Comparison of ENCODE assay signal across 8 cellular contexts in genomic region chrX:15855562-15856256, GRCh38. TPM values are rescaled to one million over a fixed set of nuclear protein-coding genes. Genes with fewer than 3 reads are reported as not detected.
DNase-seq lines count a peak whose midpoint lies in the region; ATAC-seq, FAIRE-seq and TF ChIP-seq lines count a peak whose summit lies in the region.

No MANE protein-coding gene starts in this region.

- H3K36me3 ChIP-seq in H7 (replicated peaks; ENCODE audit: control insufficient read depth, insufficient read depth, low read length): peaks cover 7% of the 10 kb centered on the region

- peak overlapping the region; percentile 90 for H3K4me3 Mint-ChIP-seq in activated CD8-positive, alpha-beta T cell treated with anti-CD3 and anti-CD28 coated beads for 36 hours

- H3K4me1 ChIP-seq in A549: peaks cover 6% of the 10 kb centered on the region; the same call in 1 of the 3 replicates

- DNase-seq in A549 (ENCODE audit: low read depth in 1 of 2, low spot score in 1 of 2): no peak
- DNase-seq in H7: no peak
- DNase-seq in activated CD8-positive, alpha-beta T cell treated with anti-CD3 and anti-CD28 coated beads for 36 hours: no peak
- DNase-seq in GM12892 (ENCODE audit: insufficient read length): no peak
- no peak for DNase-seq in stimulated activated CD8-positive, alpha-beta memory T cell treated with anti-CD3 and anti-CD28 coated beads, Interleukin-4, amount 100 ng/mL, for 48 hours

- no peak for TF ChIP-seq RAD21 in A549 (conservative IDR thresholded peaks at IDR 0.05 in 1 of 2, IDR thresholded peaks at IDR 0.05 in 1 of 2)

- H3K27me3 ChIP-seq in H7 (ENCODE audit: control insufficient read depth, insufficient read depth, low read length): no peaks in the 10 kb centered on the region

- WGBS in A549 (ENCODE audit: missing lambda C conversion rate): 42% methylated on average over 16 of the region's 16 CpGs

- H3K27ac ChIP-seq in A549 (peak overlapping the region; percentile 67 to 84), temporal lobe (ENCODE audit: low read depth, low read length) (peak overlapping the region; percentile 82)

- no peaks in the 10 kb centered on the region for H3K9me3 ChIP-seq in A549
- H3K9me3 ChIP-seq in iPS-18c (ENCODE audit: control insufficient read depth, insufficient read depth, low read length): no peaks in the 10 kb centered on the region

- TF ChIP-seq POLR2A in A549 (IDR thresholded peaks at IDR 0.05; ENCODE audit: low read length) (no peak), GM12892 (IDR thresholded peaks at IDR 0.05; ENCODE audit: low read depth, low read length) (no peak)

- TF ChIP-seq EP300 in A549 (IDR thresholded peaks at IDR 0.05): no peak

- no peaks in the 10 kb centered on the region for H3K27me3 Mint-ChIP-seq in activated CD8-positive, alpha-beta T cell treated with anti-CD3 and anti-CD28 coated beads for 36 hours

- FAIRE-seq in A549 (lab: Jason Lieb, UNC): no peak
- no peak for FAIRE-seq in GM12892 (lab: Jason Lieb, UNC)

- no peaks in the 10 kb centered on the region for H3K9me3 Mint-ChIP-seq in activated CD8-positive, alpha-beta T cell treated with anti-CD3 and anti-CD28 coated beads for 36 hours

- CTCF ChIA-PET in A549 (lab: Yijun Ruan, JAX): no interaction called here
- CTCF ChIA-PET in activated CD8-positive, alpha-beta T cell treated with anti-CD3 and anti-CD28 coated beads for 36 hours (lab: Charles Lee): interaction anchor here (1.1 kb wide), 1 partner anchor 10 kb away, joined by 5 read pairs; no protein-coding TSS in a partner anchor

- H3K4me3 ChIP-seq in A549: peak overlapping the region; percentile 82
- H3K4me3 ChIP-seq in H7 (ENCODE audit: insufficient read depth, low read depth, low read length): peak overlapping the region; percentile 75
- H3K4me3 ChIP-seq in iPS-18c (ENCODE audit: insufficient read depth, low read depth, low read length): peak overlapping the region; percentile 64

- H3K4me1 Mint-ChIP-seq in activated CD8-positive, alpha-beta T cell treated with anti-CD3 and anti-CD28 coated beads for 36 hours (ENCODE audit: low read depth): peaks cover 16% of the 10 kb centered on the region

- H3K36me3 Mint-ChIP-seq in activated CD8-positive, alpha-beta T cell treated with anti-CD3 and anti-CD28 coated beads for 36 hours (ENCODE audit: low read depth): peaks cover 2% of the 10 kb centered on the region

- POLR2A ChIA-PET in A549 (lab: Yijun Ruan, JAX): interaction anchor here (0.6 kb wide), 1 partner anchor 384 kb away, joined by 3 read pairs; no protein-coding TSS in a partner anchor
- POLR2A ChIA-PET in activated CD8-positive, alpha-beta T cell treated with anti-CD3 and anti-CD28 coated beads for 36 hours (lab: Charles Lee): interaction anchor here (1.0 to 2.2 kb wide), 4 partner anchors 14 to 100 kb away, joined by 3 to 5 read pairs (median 4); partner anchors contain the start of gene ZRSR2

- ATAC-seq in A549 (no peak), GM18511 (IDR thresholded peaks at IDR 0.05; ENCODE audit: unreplicated experiment) (no peak)
- ATAC-seq in activated CD8-positive, alpha-beta T cell treated with anti-CD3 and anti-CD28 coated beads for 36 hours: no peak

- peak overlapping the region; percentile 81 for H3K4me2 ChIP-seq in A549

- peak overlapping the region; percentile 96 for H3K27ac Mint-ChIP-seq in activated CD8-positive, alpha-beta T cell treated with anti-CD3 and anti-CD28 coated beads for 36 hours

- intact Hi-C loops in activated CD8-positive, alpha-beta T cell treated with anti-CD3 and anti-CD28 coated beads for 36 hours (cut with micrococcal nuclease): no loop called here

- no peak for TF ChIP-seq CTCF in A549 (IDR thresholded peaks at IDR 0.05)
- TF ChIP-seq CTCF in activated CD8-positive, alpha-beta T cell treated with anti-CD3 and anti-CD28 coated beads for 36 hours (IDR thresholded peaks at IDR 0.05): no peak

TF ChIP-seq in A549, 52 proteins besides CTCF, POLR2A, EP300 and RAD21:
- no peak for TF ChIP-seq JUNB (IDR thresholded peaks at IDR 0.05)
- no peak for TF ChIP-seq KDM5A (IDR thresholded peaks at IDR 0.05)
- TF ChIP-seq ESRRA (IDR thresholded peaks at IDR 0.05; ENCODE audit: borderline replicate concordance, low read length): no peak
- no peak for TF ChIP-seq PBX3 (IDR thresholded peaks at IDR 0.05)
- no peak for TF ChIP-seq HES2 (IDR thresholded peaks at IDR 0.05)
- no peak for TF ChIP-seq FOSB (CRISPR knock-in tag; IDR thresholded peaks at IDR 0.05)
- no peak for TF ChIP-seq ZSCAN20 (CRISPR knock-in tag; IDR thresholded peaks at IDR 0.05)
- no peak for TF ChIP-seq MAZ (IDR thresholded peaks at IDR 0.05; ENCODE audit: borderline replicate concordance, low read depth, low read length)
- no peak for TF ChIP-seq SMC3 (IDR thresholded peaks at IDR 0.05)
TF ChIP-seq in A549: peak in this region for 0.

RNA-seq across cellular contexts. Expression of gene AP1S2, which starts 1.1 kb away (rescaled TPM):
- polyA plus RNA-seq in A549 (2011; rRNA removed): 14.7 and 18.5 TPM in 2 replicates
- polyA plus RNA-seq in A549 (2012; cell fraction: cytosol; rRNA removed): 4.3 and 4.6 TPM in 2 replicates
- 1.1 and 3.2 TPM in 2 replicates for polyA plus RNA-seq in A549 (2012; cell fraction: nucleus; rRNA removed)
- polyA plus RNA-seq in A549 (2017; fragmentation: RNase III; extraction: RNeasy Plus Mini Kit Qiagen cat#74134 plus additional on column Dnase treatment): 15.8 to 17.4 TPM (median 17.1 TPM) in 3 replicates
- polyA minus RNA-seq in A549 (2011; rRNA and poly(A)+ RNA removed): 3.0 and 3.9 TPM in 2 replicates
- 287 and 472 TPM in 2 replicates for total RNA-seq in H7 (2014; rRNA removed; shearing (Covaris generic))
- 10 to 100 TPM; 22.6 to 28.8 TPM for total RNA-seq in activated CD8-positive, alpha-beta T cell treated with anti-CD3 and anti-CD28 coated beads for 36 hours
- total RNA-seq in temporal lobe: 110 TPM
- polyA plus RNA-seq in GM12892 (2012; ENCODE audit: missing spikeins): 82.7 TPM
